ENCODE assay signal across 2 cellular contexts in the genomic region with DNA sequence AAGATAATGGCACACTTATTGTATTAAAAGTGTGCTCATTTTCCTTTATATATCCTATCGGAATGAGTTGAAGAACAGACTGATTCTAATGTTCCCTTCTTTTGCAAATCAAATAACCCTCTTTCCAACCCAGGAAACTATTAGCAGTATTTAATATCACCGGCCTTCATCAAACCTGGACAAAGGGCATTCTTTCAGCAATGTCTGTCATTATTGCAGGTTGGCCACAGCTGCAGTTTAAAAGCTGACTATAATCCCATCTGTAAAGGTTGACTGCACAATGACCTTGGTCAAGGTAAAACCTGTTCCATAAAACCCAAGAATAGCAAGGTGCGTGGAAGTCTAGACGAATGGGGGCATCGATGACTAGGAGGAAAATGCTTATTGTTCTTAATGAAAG.
TF ChIP-seq lines count a peak whose summit lies in the region.

No MANE protein-coding gene starts in this region.

TF ChIP-seq in liver, 16 proteins besides CTCF, POLR2A, EP300 and RAD21 (continued from another document):
- TF ChIP-seq, protein P1, sequence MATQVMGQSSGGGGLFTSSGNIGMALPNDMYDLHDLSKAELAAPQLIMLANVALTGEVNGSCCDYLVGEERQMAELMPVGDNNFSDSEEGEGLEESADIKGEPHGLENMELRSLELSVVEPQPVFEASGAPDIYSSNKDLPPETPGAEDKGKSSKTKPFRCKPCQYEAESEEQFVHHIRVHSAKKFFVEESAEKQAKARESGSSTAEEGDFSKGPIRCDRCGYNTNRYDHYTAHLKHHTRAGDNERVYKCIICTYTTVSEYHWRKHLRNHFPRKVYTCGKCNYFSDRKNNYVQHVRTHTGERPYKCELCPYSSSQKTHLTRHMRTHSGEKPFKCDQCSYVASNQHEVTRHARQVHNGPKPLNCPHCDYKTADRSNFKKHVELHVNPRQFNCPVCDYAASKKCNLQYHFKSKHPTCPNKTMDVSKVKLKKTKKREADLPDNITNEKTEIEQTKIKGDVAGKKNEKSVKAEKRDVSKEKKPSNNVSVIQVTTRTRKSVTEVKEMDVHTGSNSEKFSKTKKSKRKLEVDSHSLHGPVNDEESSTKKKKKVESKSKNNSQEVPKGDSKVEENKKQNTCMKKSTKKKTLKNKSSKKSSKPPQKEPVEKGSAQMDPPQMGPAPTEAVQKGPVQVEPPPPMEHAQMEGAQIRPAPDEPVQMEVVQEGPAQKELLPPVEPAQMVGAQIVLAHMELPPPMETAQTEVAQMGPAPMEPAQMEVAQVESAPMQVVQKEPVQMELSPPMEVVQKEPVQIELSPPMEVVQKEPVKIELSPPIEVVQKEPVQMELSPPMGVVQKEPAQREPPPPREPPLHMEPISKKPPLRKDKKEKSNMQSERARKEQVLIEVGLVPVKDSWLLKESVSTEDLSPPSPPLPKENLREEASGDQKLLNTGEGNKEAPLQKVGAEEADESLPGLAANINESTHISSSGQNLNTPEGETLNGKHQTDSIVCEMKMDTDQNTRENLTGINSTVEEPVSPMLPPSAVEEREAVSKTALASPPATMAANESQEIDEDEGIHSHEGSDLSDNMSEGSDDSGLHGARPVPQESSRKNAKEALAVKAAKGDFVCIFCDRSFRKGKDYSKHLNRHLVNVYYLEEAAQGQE (IDR thresholded peaks at IDR 0.05) = no peak
- TF ChIP-seq SP1 (IDR thresholded peaks at IDR 0.05) (peak; percentile 74), FOXA1 (IDR thresholded peaks at IDR 0.05) (no peak)

TF ChIP-seq in HepG2, 621 proteins besides CTCF, POLR2A, EP300 and RAD21 (continued from another document):
- TF ChIP-seq, protein P2, sequence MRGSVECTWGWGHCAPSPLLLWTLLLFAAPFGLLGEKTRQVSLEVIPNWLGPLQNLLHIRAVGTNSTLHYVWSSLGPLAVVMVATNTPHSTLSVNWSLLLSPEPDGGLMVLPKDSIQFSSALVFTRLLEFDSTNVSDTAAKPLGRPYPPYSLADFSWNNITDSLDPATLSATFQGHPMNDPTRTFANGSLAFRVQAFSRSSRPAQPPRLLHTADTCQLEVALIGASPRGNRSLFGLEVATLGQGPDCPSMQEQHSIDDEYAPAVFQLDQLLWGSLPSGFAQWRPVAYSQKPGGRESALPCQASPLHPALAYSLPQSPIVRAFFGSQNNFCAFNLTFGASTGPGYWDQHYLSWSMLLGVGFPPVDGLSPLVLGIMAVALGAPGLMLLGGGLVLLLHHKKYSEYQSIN (CRISPR knock-in tag; IDR thresholded peaks at IDR 0.05; ENCODE audit: borderline replicate concordance) = no peak
- no peak for TF ChIP-seq ZNF513 (CRISPR knock-in tag; conservative IDR thresholded peaks at IDR 0.05)
- TF ChIP-seq KDM5A (IDR thresholded peaks at IDR 0.05; ENCODE audit: borderline replicate concordance, low read length) = no peak
- TF ChIP-seq DBP (CRISPR knock-in tag; IDR thresholded peaks at IDR 0.05; ENCODE audit: not compliant biosample characterization) = no peak
- TF ChIP-seq E2F1 (CRISPR knock-in tag; IDR thresholded peaks at IDR 0.05) = no peak
- no peak for TF ChIP-seq ZBTB42 (CRISPR knock-in tag; IDR thresholded peaks at IDR 0.05)
- TF ChIP-seq ZFP1 (CRISPR knock-in tag; IDR thresholded peaks at IDR 0.05) = no peak
- no peak for TF ChIP-seq ARNT2 (CRISPR knock-in tag; IDR thresholded peaks at IDR 0.05; ENCODE audit: low read depth)
